ENCODE assay signal across 2 cellular contexts in the genomic region with DNA sequence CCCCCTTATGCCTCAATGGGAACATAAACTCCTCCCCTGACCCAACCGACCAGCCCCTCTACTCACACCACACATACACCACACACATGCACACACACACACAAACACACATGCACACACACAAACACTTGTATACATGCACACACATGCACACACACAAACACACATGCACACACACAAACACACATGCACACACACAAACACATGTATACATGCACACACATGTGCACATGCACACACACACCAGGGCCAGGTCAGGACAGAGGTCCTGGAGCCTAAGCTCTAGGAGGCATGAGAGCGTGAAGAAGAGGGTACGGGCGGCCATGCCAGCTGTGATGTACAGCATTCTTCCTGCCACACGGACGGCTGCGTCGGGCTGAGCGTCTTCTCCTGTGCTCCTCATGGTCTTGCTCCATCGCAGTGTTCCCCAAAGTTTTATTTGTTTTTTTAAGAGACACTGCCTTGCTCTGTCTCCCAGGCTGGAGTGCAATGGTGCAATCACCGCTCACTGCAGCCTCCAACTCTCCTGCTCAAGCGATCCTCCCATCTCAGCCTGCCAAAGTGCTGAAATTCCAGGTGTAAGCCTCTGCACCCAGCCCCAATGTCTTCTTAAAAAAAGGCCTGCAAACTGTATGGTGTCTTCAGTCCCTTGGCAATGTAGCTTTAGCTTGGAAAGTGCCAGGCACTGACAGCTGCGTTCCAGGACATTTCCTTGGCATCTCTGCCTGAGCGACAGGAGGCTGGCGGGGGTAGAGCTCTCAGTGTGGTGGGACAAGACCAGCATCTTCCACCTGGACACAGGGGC.
A peak's percentile ranks its signal among the peaks of the same experiment; 100 is the strongest.
TF ChIP-seq lines count a peak whose summit lies in the region.

No MANE protein-coding gene starts in this region.

TF ChIP-seq in HEK293, 187 proteins besides CTCF, POLR2A, EP300 and RAD21:
- TF ChIP-seq, protein P1, sequence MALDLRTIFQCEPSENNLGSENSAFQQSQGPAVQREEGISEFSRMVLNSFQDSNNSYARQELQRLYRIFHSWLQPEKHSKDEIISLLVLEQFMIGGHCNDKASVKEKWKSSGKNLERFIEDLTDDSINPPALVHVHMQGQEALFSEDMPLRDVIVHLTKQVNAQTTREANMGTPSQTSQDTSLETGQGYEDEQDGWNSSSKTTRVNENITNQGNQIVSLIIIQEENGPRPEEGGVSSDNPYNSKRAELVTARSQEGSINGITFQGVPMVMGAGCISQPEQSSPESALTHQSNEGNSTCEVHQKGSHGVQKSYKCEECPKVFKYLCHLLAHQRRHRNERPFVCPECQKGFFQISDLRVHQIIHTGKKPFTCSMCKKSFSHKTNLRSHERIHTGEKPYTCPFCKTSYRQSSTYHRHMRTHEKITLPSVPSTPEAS (tag by site-specific recombination; IDR thresholded peaks at IDR 0.05) = peak; percentile 97
- TF ChIP-seq ZNF114 (tag by site-specific recombination; IDR thresholded peaks at IDR 0.05) = no peak
TF ChIP-seq in HEK293: peak in this region for 1.

TF ChIP-seq in endothelial cell of umbilical vein, 7 proteins besides CTCF, POLR2A, EP300 and RAD21:
- TF ChIP-seq GATA2 (IDR thresholded peaks at IDR 0.05; ENCODE audit: insufficient read depth, insufficient read length, low read depth, low read length) (no peak), POLR2AphosphoS5 (IDR thresholded peaks at IDR 0.05; ENCODE audit: insufficient read depth, low read depth, low read length) (no peak), FOS (IDR thresholded peaks at IDR 0.05; ENCODE audit: borderline replicate concordance, insufficient read depth, low read length) (no peak), MYC (IDR thresholded peaks at IDR 0.05; ENCODE audit: low read depth, low read length) (no peak), EZH2 (IDR thresholded peaks at IDR 0.05; ENCODE audit: borderline replicate concordance, low read depth, low read length, severe bottlenecking) (no peak), JUN (IDR thresholded peaks at IDR 0.05; ENCODE audit: borderline replicate concordance, insufficient read depth, insufficient read length, low read depth) (no peak)
- TF ChIP-seq, protein P2, sequence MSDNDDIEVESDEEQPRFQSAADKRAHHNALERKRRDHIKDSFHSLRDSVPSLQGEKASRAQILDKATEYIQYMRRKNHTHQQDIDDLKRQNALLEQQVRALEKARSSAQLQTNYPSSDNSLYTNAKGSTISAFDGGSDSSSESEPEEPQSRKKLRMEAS (IDR thresholded peaks at IDR 0.05; ENCODE audit: insufficient read depth, insufficient read length) = peak; percentile 39
